Comparison of ENCODE assay signal across 10 cellular contexts in genomic region chr3:18649666-18650363, GRCh38.
DNase-seq lines count a peak whose midpoint lies in the region; ATAC-seq, FAIRE-seq and TF ChIP-seq lines count a peak whose summit lies in the region.
"Had no signal": no experiment of that assay in that cellular context is flagged by ENCODE, and none has a peak within 500 bp of the region (broad histone marks: within the 10 kb centered on the region; RNA-seq: fewer than 3 reads in every experiment).

No MANE protein-coding gene starts in this region.

- ATAC-seq in GM18520 (IDR thresholded peaks at IDR 0.05; ENCODE audit: unreplicated experiment) (peak; percentile 82), GM21737 (IDR thresholded peaks at IDR 0.05; ENCODE audit: unreplicated experiment) (peak; percentile 79), HG03521 (IDR thresholded peaks at IDR 0.05; ENCODE audit: unreplicated experiment) (peak; percentile 58)
- ATAC-seq in naive thymus-derived CD4-positive, alpha-beta T cell: peak; percentile 41

- peaks cover 0 to 12% of the 10 kb centered on the region in 2 donors for H3K4me1 ChIP-seq in naive thymus-derived CD4-positive, alpha-beta T cell (ENCODE audit: control insufficient read depth in 2 of 2, insufficient read depth in 2 of 2, low read length in 2 of 2)
- H3K4me1 ChIP-seq in uterus (no peaks in the 10 kb centered on the region), kidney (ENCODE audit: control insufficient read depth in 1 of 2, insufficient read depth in 1 of 2, low read depth in 1 of 2, low read length in 2 of 2) (no peaks in the 10 kb centered on the region)

- peaks cover 0 to 7% (median 0%) of the 10 kb centered on the region in 11 donors for H3K9me3 Mint-ChIP-seq in naive thymus-derived CD4-positive, alpha-beta T cell

- H3K27me3 Mint-ChIP-seq in naive thymus-derived CD4-positive, alpha-beta T cell: no peaks in the 10 kb centered on the region

- H3K4me3 Mint-ChIP-seq in naive thymus-derived CD4-positive, alpha-beta T cell: peak overlapping the region in 8 of 10 donors; percentile 14 to 66 (median 28)

- no peaks in the 10 kb centered on the region for H3K36me3 ChIP-seq in naive thymus-derived CD4-positive, alpha-beta T cell (ENCODE audit: control insufficient read depth in 2 of 3, insufficient read depth in 3 of 3, low read length in 3 of 3)
- H3K36me3 ChIP-seq in uterus (no peaks in the 10 kb centered on the region), kidney (ENCODE audit: control insufficient read depth in 1 of 2, insufficient read depth in 2 of 2, low read length in 2 of 2) (no peaks in the 10 kb centered on the region)

- H3K9me3 ChIP-seq in naive thymus-derived CD4-positive, alpha-beta T cell (ENCODE audit: control insufficient read depth in 2 of 3, low read length in 3 of 3): no peaks in the 10 kb centered on the region
- H3K9me3 ChIP-seq in uterus: no peaks in the 10 kb centered on the region
- no peaks in the 10 kb centered on the region for H3K9me3 ChIP-seq in kidney (ENCODE audit: control insufficient read depth in 1 of 2, low read length in 2 of 2)

- H3K27ac ChIP-seq in naive thymus-derived CD4-positive, alpha-beta T cell (ENCODE audit: low read depth, low read length): no peak overlapping the region
- H3K27ac ChIP-seq in uterus (no peak overlapping the region), RWPE1 (no peak overlapping the region), kidney (ENCODE audit: low read depth in 2 of 2, low read length in 2 of 2) (no peak overlapping the region)
- H3K27ac ChIP-seq: KMS-11 had no signal

- POLR2A ChIA-PET in naive thymus-derived CD4-positive, alpha-beta T cell (lab: Charles Lee): interaction anchor here (0.6 to 1.1 kb wide), 2 partner anchors 10 to 59 kb away, joined by 4 read pairs; no protein-coding TSS in a partner anchor
- POLR2A ChIA-PET in RWPE1 (lab: Yijun Ruan, JAX; ENCODE audit: low non-redundant PET): no interaction called here

- no peaks in the 10 kb centered on the region for H3K27me3 ChIP-seq in naive thymus-derived CD4-positive, alpha-beta T cell (ENCODE audit: control insufficient read depth in 2 of 2, insufficient read depth in 2 of 2, low read length in 2 of 2)
- no peaks in the 10 kb centered on the region for H3K27me3 ChIP-seq in uterus

- peaks cover 22 to 77% (median 30%) of the 10 kb centered on the region in 7 donors for H3K4me1 Mint-ChIP-seq in naive thymus-derived CD4-positive, alpha-beta T cell

- TF ChIP-seq POLR2A in uterus (IDR thresholded peaks at IDR 0.05): no peak

- peaks cover 0 to 19% (median 0%) of the 10 kb centered on the region in 5 donors for H3K36me3 Mint-ChIP-seq in naive thymus-derived CD4-positive, alpha-beta T cell

- H3K4me3 ChIP-seq in naive thymus-derived CD4-positive, alpha-beta T cell (ENCODE audit: low read length): no peak overlapping the region
- no peak overlapping the region for H3K4me3 ChIP-seq in uterus
- no peak overlapping the region for H3K4me3 ChIP-seq in kidney (ENCODE audit: low read length in 2 of 2)

- TF ChIP-seq CTCF in uterus (IDR thresholded peaks at IDR 0.05) (no peak), RWPE1 (conservative IDR thresholded peaks at IDR 0.05; ENCODE audit: low read depth) (no peak), kidney (IDR thresholded peaks at IDR 0.05; ENCODE audit: borderline replicate concordance, extremely low read depth, insufficient read depth) (no peak)

- CTCF ChIA-PET in naive thymus-derived CD4-positive, alpha-beta T cell (lab: Charles Lee): interaction anchor here (0.6 to 0.9 kb wide), 3 partner anchors 60 to 128 kb away, joined by 3 to 10 read pairs (median 3); no protein-coding TSS in a partner anchor
- CTCF ChIA-PET in RWPE1 (lab: Yijun Ruan, JAX): interaction anchor here (0.6 kb wide), 1 partner anchor 1524 kb away, joined by 4 read pairs; no protein-coding TSS in a partner anchor

- intact Hi-C loops in naive thymus-derived CD4-positive, alpha-beta T cell (cut with micrococcal nuclease): loop anchor here in 1 of 2 donors (1.0 to 2.0 kb wide), 5 partner anchors 29 to 205 kb away; no protein-coding TSS in a partner anchor
- intact Hi-C loops in uterus (cut with DNase I; ENCODE audit: low total_unique reads) (no loop called here), kidney (cut with DNase I) (no loop called here)

- no peak for FAIRE-seq in kidney (lab: Jason Lieb, UNC)
- FAIRE-seq: bronchial epithelial cell had no signal

- peak in 8 of 9 donors; percentile 21 to 53 (median 33) for DNase-seq in naive thymus-derived CD4-positive, alpha-beta T cell
- DNase-seq in uterus (no peak), RWPE1 (ENCODE audit: low spot score) (no peak), kidney (no peak), nucleus accumbens (lab: John Stamatoyannopoulos, UW) (no peak)

- peak overlapping the region; percentile 17 to 89 (median 56) for H3K27ac Mint-ChIP-seq in naive thymus-derived CD4-positive, alpha-beta T cell

- H3K9ac ChIP-seq in kidney (ENCODE audit: low read length in 2 of 2): no peak overlapping the region
- H3K9ac ChIP-seq: KMS-11 had no signal

Comparison
In these comparisons a context has a peak if more than half of its experiments do, and no peak if none do; other contexts are left out.
1. DNase-seq: peak in naive thymus-derived CD4-positive, alpha-beta T cell (8 of 9); none in uterus (0 of 2), RWPE1 (single experiment), kidney (single experiment) and nucleus accumbens (0 of 56).
2. Peak in every context shown above with its lines, with median percentiles within 50 percentile points of each other: ATAC-seq.